ENCODE assay signal across 8 cellular contexts in genomic region chr14:29726560-29727331, GRCh38.
DNase-seq lines count a peak whose midpoint lies in the region; ATAC-seq and TF ChIP-seq lines count a peak whose summit lies in the region.
"Not testable (repeated sequence)": the region's sequence is repeated elsewhere in the genome, so short reads cannot be mapped to it uniquely, and the experiment has no call there.

No MANE protein-coding gene starts in this region.

- peak overlapping the region; percentile 54 for H3K9ac ChIP-seq in mesenchymal stem cell (ENCODE audit: low read length)

- not testable (repeated sequence) for H3K27ac ChIP-seq in mesenchymal stem cell (ENCODE audit: low read length, poor library complexity, severe bottlenecking)
- H3K27ac ChIP-seq in thoracic aorta: peak overlapping the region; percentile 20 to 58

- H2BK120ac ChIP-seq in mesenchymal stem cell (ENCODE audit: low read depth, low read length): not testable (repeated sequence)

- DNase-seq in AG10803 (ENCODE audit: low read depth): peak; percentile 79
- DNase-seq in H4 (ENCODE audit: low spot score): peak; percentile 8
- DNase-seq in NCI-H526 treated with DMSO at 0.1 percent for 48 hours (lab: John Stamatoyannopoulos, UW): peak; percentile 7
- DNase-seq in astrocyte of the spinal cord (ENCODE audit: low read depth, low spot score): peak; percentile 69
- DNase-seq in epithelial cell of proximal tubule (ENCODE audit: low read depth): peak; percentile 15
- DNase-seq in glomerular visceral epithelial cell (ENCODE audit: extremely low spot score): peak; percentile 27
- DNase-seq in mesenchymal stem cell: peak; percentile 66
- not testable (repeated sequence) for DNase-seq in thoracic aorta (ENCODE audit: low spot score)

- not testable (repeated sequence) for H3K4ac ChIP-seq in mesenchymal stem cell (ENCODE audit: low read depth in 1 of 2, low read length in 2 of 2)

- not testable (repeated sequence) for H3K18ac ChIP-seq in mesenchymal stem cell (ENCODE audit: low read depth in 1 of 2, low read length in 2 of 2)

- not testable (repeated sequence) for H3K36me3 ChIP-seq in mesenchymal stem cell (ENCODE audit: control insufficient read depth in 1 of 2, insufficient read depth in 2 of 2, low read depth in 1 of 2, low read length in 2 of 2); thoracic aorta

- H3K4me1 ChIP-seq in mesenchymal stem cell (ENCODE audit: control insufficient read depth, insufficient read depth, low read depth, low read length): not testable (repeated sequence)
- peaks cover 33 to 38% of the 10 kb centered on the region in 2 donors for H3K4me1 ChIP-seq in thoracic aorta (ENCODE audit: control insufficient read depth in 1 of 2, low read depth in 2 of 2)

- H2BK5ac ChIP-seq in mesenchymal stem cell (ENCODE audit: low read depth, low read length, poor library complexity, severe bottlenecking): not testable (repeated sequence)

- not testable (repeated sequence) for H4K8ac ChIP-seq in mesenchymal stem cell (ENCODE audit: low read length)

- H3K9me3 ChIP-seq in mesenchymal stem cell (ENCODE audit: control insufficient read depth, low read length); thoracic aorta: not testable (repeated sequence)

- in situ Hi-C loops in astrocyte of the spinal cord (cut with HindIII; ENCODE audit: low sequenced_read_pairs): not testable (repeated sequence)

- H3K4me2 ChIP-seq in mesenchymal stem cell (ENCODE audit: low read length, poor library complexity, severe bottlenecking): not testable (repeated sequence)

- peak; percentile 92 for ATAC-seq in thoracic aorta (ENCODE audit: insufficient number of reproducible peaks, low FRiP score, low read depth)

- H3K79me1 ChIP-seq in mesenchymal stem cell (replicated peaks; ENCODE audit: low read length, poor library complexity, severe bottlenecking): not testable (repeated sequence)

- H3K14ac ChIP-seq in mesenchymal stem cell (ENCODE audit: low read length in 2 of 2): not testable (repeated sequence)

- not testable (repeated sequence) for TF ChIP-seq CTCF in AG10803 (conservative IDR thresholded peaks at IDR 0.05; ENCODE audit: low read length); astrocyte of the spinal cord (IDR thresholded peaks at IDR 0.05; ENCODE audit: low read depth, low read length); epithelial cell of proximal tubule (conservative IDR thresholded peaks at IDR 0.05; ENCODE audit: low read depth, low read length); thoracic aorta (IDR thresholded peaks at IDR 0.05)

- H4K91ac ChIP-seq in mesenchymal stem cell (ENCODE audit: low read length): not testable (repeated sequence)

- not testable (repeated sequence) for H2AK5ac ChIP-seq in mesenchymal stem cell (ENCODE audit: low read length, severe bottlenecking)

- not testable (repeated sequence) for H3K23ac ChIP-seq in mesenchymal stem cell (ENCODE audit: low read length in 2 of 2)

- not testable (repeated sequence) for H2AFZ ChIP-seq in mesenchymal stem cell (ENCODE audit: low read depth, low read length)

- H2BK15ac ChIP-seq in mesenchymal stem cell (ENCODE audit: low read depth, poor library complexity, severe bottlenecking): not testable (repeated sequence)

- not testable (repeated sequence) for H2BK12ac ChIP-seq in mesenchymal stem cell (ENCODE audit: low read length in 2 of 2)

- WGBS in mesenchymal stem cell: 100% methylated on average over 1 of the region's 4 CpGs

- not testable (repeated sequence) for H3K4me3 ChIP-seq in AG10803 (ENCODE audit: low read length); astrocyte of the spinal cord (ENCODE audit: low read depth, low read length); epithelial cell of proximal tubule (ENCODE audit: low read depth, low read length); thoracic aorta
- peak overlapping the region in 1 of 2 experiments; percentile 33 for H3K4me3 ChIP-seq in mesenchymal stem cell (ENCODE audit: insufficient read depth in 1 of 2, low read depth in 1 of 2, low read length in 2 of 2)

- not testable (repeated sequence) for H3K27me3 ChIP-seq in mesenchymal stem cell (ENCODE audit: control insufficient read depth in 1 of 2, insufficient read depth in 1 of 2, low read length in 2 of 2); thoracic aorta (replicated peaks; ENCODE audit: insufficient read depth)
